11 cellular contexts compared by ENCODE assay signal in the genomic region with DNA sequence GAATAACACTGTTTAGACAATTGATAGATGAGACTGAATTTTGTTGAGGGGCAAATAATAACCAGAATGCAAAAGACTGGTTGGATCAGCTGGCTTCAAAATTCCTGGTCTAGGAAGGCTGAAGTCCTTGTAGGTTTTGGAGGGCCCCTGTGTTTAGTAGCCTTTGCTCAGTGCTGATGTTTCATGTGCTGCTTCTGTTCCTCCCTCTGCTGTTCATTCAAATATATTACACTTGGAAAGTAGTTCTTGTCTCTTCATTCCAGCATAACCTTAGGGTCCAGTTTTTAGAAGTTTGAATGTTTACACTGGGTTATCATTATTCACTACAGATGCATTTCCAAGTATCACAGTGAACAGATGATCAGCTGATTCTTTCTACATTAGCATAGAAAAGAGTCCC.
A peak's percentile ranks its signal among the peaks of the same experiment; 100 is the strongest.
DNase-seq lines count a peak whose midpoint lies in the region; ATAC-seq and TF ChIP-seq lines count a peak whose summit lies in the region.
"Had no signal": no experiment of that assay in that cellular context is flagged by ENCODE, and none has a peak within 500 bp of the region (broad histone marks: within the 10 kb centered on the region; RNA-seq: fewer than 3 reads in every experiment).

No MANE protein-coding gene starts in this region.

- no peaks in the 10 kb centered on the region for H3K36me3 Mint-ChIP-seq in activated CD4-positive, alpha-beta memory T cell treated with anti-CD3 and anti-CD28 coated beads, Interleukin-2, amount 10 ng/mL, durations not matched to agents 7 days and 5 days (ENCODE audit: low read depth)
- H3K36me3 Mint-ChIP-seq: memory B cell had no signal

- H3K4me3 Mint-ChIP-seq in activated CD4-positive, alpha-beta memory T cell treated with anti-CD3 and anti-CD28 coated beads, Interleukin-2, amount 10 ng/mL, durations not matched to agents 7 days and 5 days: no peak overlapping the region
- H3K4me3 Mint-ChIP-seq: memory B cell had no signal

- H3K27me3 Mint-ChIP-seq in activated CD4-positive, alpha-beta memory T cell treated with anti-CD3 and anti-CD28 coated beads, Interleukin-2, amount 10 ng/mL, durations not matched to agents 7 days and 5 days: no peaks in the 10 kb centered on the region
- H3K27me3 Mint-ChIP-seq: memory B cell had no signal

- in situ Hi-C loops in T47D (cut with HindIII; ENCODE audit: low pct_unique_long_range_greater_than_20kb, low sequenced_read_pairs): no loop called here

- H3K27ac Mint-ChIP-seq in activated CD4-positive, alpha-beta memory T cell treated with anti-CD3 and anti-CD28 coated beads, Interleukin-2, amount 10 ng/mL, durations not matched to agents 7 days and 5 days: no peak overlapping the region
- H3K27ac Mint-ChIP-seq: memory B cell had no signal

- TF ChIP-seq CTCF in DND-41 (IDR thresholded peaks at IDR 0.05; ENCODE audit: borderline replicate concordance, extremely low read depth, low read length, poor library complexity, severe bottlenecking): peak; percentile 33

- H3K27me3 ChIP-seq in DND-41 (ENCODE audit: insufficient read depth, low read length, poor library complexity): no peaks in the 10 kb centered on the region

- H3K9ac ChIP-seq in DND-41 (ENCODE audit: low read depth, low read length): no peak overlapping the region

- ATAC-seq in DND-41 (ENCODE audit: insufficient read depth, low read depth) (no peak), GM19467 (IDR thresholded peaks at IDR 0.05; ENCODE audit: unreplicated experiment) (no peak)

- no peak overlapping the region for H3K4me3 ChIP-seq in DND-41 (ENCODE audit: low read depth in 1 of 2, low read length in 2 of 2)

- H4K20me1 ChIP-seq in DND-41 (ENCODE audit: insufficient read depth, low read length): no peaks in the 10 kb centered on the region

- H3K4me1 Mint-ChIP-seq in activated CD4-positive, alpha-beta memory T cell treated with anti-CD3 and anti-CD28 coated beads, Interleukin-2, amount 10 ng/mL, durations not matched to agents 7 days and 5 days: no peaks in the 10 kb centered on the region
- H3K4me1 Mint-ChIP-seq: memory B cell had no signal

- no peak overlapping the region for H3K27ac ChIP-seq in DND-41 (ENCODE audit: low read length)

- no peaks in the 10 kb centered on the region for H3K4me1 ChIP-seq in DND-41 (ENCODE audit: insufficient read depth, low read length)

- no peak overlapping the region for H2AFZ ChIP-seq in DND-41 (ENCODE audit: low read depth, low read length)

- no peaks in the 10 kb centered on the region for H3K36me3 ChIP-seq in DND-41 (ENCODE audit: insufficient read depth, low read length)

- no peaks in the 10 kb centered on the region for H3K79me2 ChIP-seq in DND-41 (ENCODE audit: insufficient read depth, low read length)

- CTCF ChIA-PET in activated CD4-positive, alpha-beta memory T cell treated with anti-CD3 and anti-CD28 coated beads, Interleukin-2, amount 10 ng/mL, durations not matched to agents 7 days and 5 days (lab: Charles Lee): no interaction called here

- H3K9me3 Mint-ChIP-seq in activated CD4-positive, alpha-beta memory T cell treated with anti-CD3 and anti-CD28 coated beads, Interleukin-2, amount 10 ng/mL, durations not matched to agents 7 days and 5 days: peaks cover 16% of the 10 kb centered on the region

- H3K9me3 ChIP-seq in DND-41 (ENCODE audit: insufficient read depth, low read length, severe bottlenecking): no peaks in the 10 kb centered on the region

- POLR2A ChIA-PET in activated CD4-positive, alpha-beta memory T cell treated with anti-CD3 and anti-CD28 coated beads, Interleukin-2, amount 10 ng/mL, durations not matched to agents 7 days and 5 days (lab: Charles Lee): no interaction called here

- no peak overlapping the region for H3K4me2 ChIP-seq in DND-41 (ENCODE audit: insufficient read depth, low read length)

- DNase-seq in DND-41 (no peak), LHCN-M2 (ENCODE audit: low read depth) (peak; percentile 33), T47D (ENCODE audit: low read depth in 1 of 2, low spot score in 1 of 2) (peak; percentile 14 to 35), myocyte (ENCODE audit: low read depth) (peak; percentile 18)
- DNase-seq in activated CD4-positive, alpha-beta memory T cell treated with anti-CD3 and anti-CD28 coated beads, Interleukin-2, amount 10 ng/mL, durations not matched to agents 7 days and 5 days: no peak
- no peak for DNase-seq in stimulated activated CD4-positive, alpha-beta T cell treated with anti-CD3 and anti-CD28 coated beads, Interleukin-2, amount 100 ng/mL, for 24 hours
- no peak for DNase-seq in activated CD4-positive, alpha-beta T cell treated with anti-CD3 and anti-CD28 coated beads for 1 hour
- DNase-seq: activated CD4-positive, alpha-beta T cell treated with anti-CD3 and anti-CD28 coated beads, Interleukin-2, amount 50 U/mL, for 1 hour; NCI-H345 had no signal

Comparison
In these comparisons a context has a peak if more than half of its experiments do, and no peak if none do; other contexts are left out.
1. DNase-seq: peak in LHCN-M2 (single experiment), T47D (2 of 2) and myocyte (single experiment); none in DND-41 (single experiment), activated CD4-positive, alpha-beta memory T cell treated with anti-CD3 and anti-CD28 coated beads, Interleukin-2, amount 10 ng/mL, durations not matched to agents 7 days and 5 days (single experiment), stimulated activated CD4-positive, alpha-beta T cell treated with anti-CD3 and anti-CD28 coated beads, Interleukin-2, amount 100 ng/mL, for 24 hours (0 of 2) and activated CD4-positive, alpha-beta T cell treated with anti-CD3 and anti-CD28 coated beads for 1 hour (single experiment).